In the genomic region with DNA sequence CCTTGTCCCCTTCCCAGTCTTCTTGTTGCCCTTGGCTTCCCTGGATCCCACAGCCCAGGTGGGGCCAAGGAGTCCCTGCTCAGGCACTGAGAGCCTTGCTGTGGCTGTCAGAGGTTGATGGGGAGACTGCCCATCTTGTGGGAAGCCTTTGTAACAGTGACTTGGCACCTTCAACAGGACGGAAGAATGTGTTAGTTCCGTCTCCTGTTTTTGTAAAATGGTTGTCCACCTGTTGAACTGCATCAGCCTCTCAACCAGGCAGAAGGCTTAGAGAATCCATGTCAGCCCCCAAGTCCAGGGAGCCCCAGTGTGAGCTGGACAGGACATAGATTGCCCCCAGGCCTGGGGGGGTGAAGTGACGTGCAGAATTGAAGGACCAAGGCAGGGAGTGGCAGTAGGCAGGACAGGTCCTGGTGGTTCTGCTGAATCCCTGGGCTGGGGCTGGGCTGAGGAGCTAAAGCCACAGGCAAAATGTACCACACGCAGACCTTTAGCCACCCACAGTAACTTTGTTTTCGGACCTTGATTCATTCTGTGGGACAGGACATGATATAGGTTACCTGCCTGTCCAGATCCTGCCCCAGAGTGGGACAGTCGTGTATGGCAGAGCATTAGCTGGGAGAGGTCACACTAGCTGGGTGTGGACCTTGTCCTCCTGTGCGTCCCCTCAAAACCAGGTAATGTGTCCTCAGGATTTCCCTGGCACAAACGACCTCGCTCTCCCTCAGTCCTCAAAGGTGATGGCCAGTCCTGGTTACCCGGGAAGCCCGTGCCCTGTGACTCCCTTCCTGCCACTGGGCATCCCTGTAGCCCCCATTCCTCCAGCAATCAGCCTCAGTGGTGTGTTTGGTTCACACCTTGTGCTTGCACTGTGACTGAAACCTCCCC, we compare ENCODE assay signal across 8 cellular contexts. TPM values are rescaled to one million over a fixed set of nuclear protein-coding genes. Genes with fewer than 3 reads are reported as not detected.
DNase-seq lines count a peak whose midpoint lies in the region; ATAC-seq and TF ChIP-seq lines count a peak whose summit lies in the region.

No MANE protein-coding gene starts in this region.

- H3F3A ChIP-seq in OCI-LY1 (ENCODE audit: insufficient read depth, low read length) = no peaks in the 10 kb centered on the region

- no peaks in the 10 kb centered on the region for H4K20me1 ChIP-seq in OCI-LY1 (ENCODE audit: insufficient read depth, low read length)

- peak overlapping the region; percentile 70 for H3K27ac ChIP-seq in OCI-LY1 (ENCODE audit: low read depth, low read length, poor library complexity, severe bottlenecking)

- no peaks in the 10 kb centered on the region for H3K27me3 ChIP-seq in OCI-LY1 (ENCODE audit: insufficient read depth, low read length)

- H3K4me3 Mint-ChIP-seq in CD14-positive monocyte (peak overlapping the region in 1 of 2 donors; percentile 26), chondrocyte (ENCODE audit: unreplicated experiment) (no peak overlapping the region)
- H3K4me3 Mint-ChIP-seq in natural killer cell treated with Interleukin-12 subunit alpha and Interleukin-12 subunit beta and Interleukin-15 and Interleukin-18, amount 100 ng/mL, for 72 hours = peak overlapping the region; percentile 92

- H3K4me3 ChIP-seq in OCI-LY1 (ENCODE audit: low read depth, low read length, poor library complexity, severe bottlenecking) = no peak overlapping the region

- peak overlapping the region; percentile 10; the same call in 1 of the 2 replicates for H3K4me2 ChIP-seq in OCI-LY1 (ENCODE audit: low read length)

- DNase-seq in CD14-positive monocyte (ENCODE audit: low spot score) (no peak), chondrocyte (ENCODE audit: low spot score) (peak; percentile 59), SK-N-DZ (ENCODE audit: low spot score) (no peak), T-helper 9 cell (no peak), GM03348 (ENCODE audit: low spot score) (no peak)
- DNase-seq in natural killer cell treated with Interleukin-12 subunit alpha and Interleukin-12 subunit beta and Interleukin-15 and Interleukin-18, amount 100 ng/mL, for 72 hours (ENCODE audit: low spot score) = no peak

- H3K9me3 Mint-ChIP-seq in CD14-positive monocyte = peaks cover 0 to 2% (median 0%) of the 10 kb centered on the region in 7 donors
- H3K9me3 Mint-ChIP-seq in chondrocyte (ENCODE audit: low read depth) = no peaks in the 10 kb centered on the region
- no peaks in the 10 kb centered on the region for H3K9me3 Mint-ChIP-seq in natural killer cell treated with Interleukin-12 subunit alpha and Interleukin-12 subunit beta and Interleukin-15 and Interleukin-18, amount 100 ng/mL, for 72 hours

- H3K36me3 Mint-ChIP-seq in CD14-positive monocyte (peaks cover 13 to 22% of the 10 kb centered on the region in 2 donors), chondrocyte (ENCODE audit: low read depth) (no peaks in the 10 kb centered on the region)
- H3K36me3 Mint-ChIP-seq in natural killer cell treated with Interleukin-12 subunit alpha and Interleukin-12 subunit beta and Interleukin-15 and Interleukin-18, amount 100 ng/mL, for 72 hours = no peaks in the 10 kb centered on the region

- peak overlapping the region; percentile 22; the same call in 1 of the 2 replicates for H3K9ac ChIP-seq in OCI-LY1 (ENCODE audit: low read length)

- H2AFZ ChIP-seq in OCI-LY1 (ENCODE audit: low read length) = no peak overlapping the region

- peaks cover 63% of the 10 kb centered on the region for H3K4me1 ChIP-seq in OCI-LY1 (ENCODE audit: insufficient read depth, low read length, severe bottlenecking)

- no peaks in the 10 kb centered on the region for H3K9me2 ChIP-seq in OCI-LY1 (ENCODE audit: low read depth, low read length)

- H3K4me1 Mint-ChIP-seq in CD14-positive monocyte (peaks cover 33% of the 10 kb centered on the region), chondrocyte (ENCODE audit: low read depth) (peaks cover 11% of the 10 kb centered on the region)
- H3K4me1 Mint-ChIP-seq in natural killer cell treated with Interleukin-12 subunit alpha and Interleukin-12 subunit beta and Interleukin-15 and Interleukin-18, amount 100 ng/mL, for 72 hours (ENCODE audit: low read depth in 2 of 2) = peaks cover 42 to 56% of the 10 kb centered on the region in 2 donors

- TF ChIP-seq CTCF in CD14-positive monocyte (IDR thresholded peaks at IDR 0.05) (no peak), OCI-LY1 (IDR thresholded peaks at IDR 0.05; ENCODE audit: low read length) (no peak), chondrocyte (IDR thresholded peaks at IDR 0.05) (no peak)

- peaks cover 87% of the 10 kb centered on the region for H3K79me2 ChIP-seq in OCI-LY1 (ENCODE audit: insufficient read depth, low read length)

- H3K27me3 Mint-ChIP-seq in CD14-positive monocyte (ENCODE audit: low read depth in 3 of 3) (peaks cover 0 to 5% (median 0%) of the 10 kb centered on the region in 3 donors), chondrocyte (ENCODE audit: low read depth) (no peaks in the 10 kb centered on the region)
- H3K27me3 Mint-ChIP-seq in natural killer cell treated with Interleukin-12 subunit alpha and Interleukin-12 subunit beta and Interleukin-15 and Interleukin-18, amount 100 ng/mL, for 72 hours = no peaks in the 10 kb centered on the region

- no peaks in the 10 kb centered on the region for H3K9me3 ChIP-seq in OCI-LY1 (ENCODE audit: low read length)

- ATAC-seq in natural killer cell treated with Interleukin-12 subunit alpha and Interleukin-12 subunit beta and Interleukin-15 and Interleukin-18, amount 100 ng/mL, for 72 hours = peak; percentile 63 to 65
- ATAC-seq in HG03432 (IDR thresholded peaks at IDR 0.05; ENCODE audit: unreplicated experiment) = no peak

- intact Hi-C loops in CD14-positive monocyte (cut with micrococcal nuclease) = no loop called here

- peaks cover 11% of the 10 kb centered on the region; the same call in 1 of the 2 replicates for H3K36me3 ChIP-seq in OCI-LY1 (ENCODE audit: insufficient read depth, low read length)

- H3K27ac Mint-ChIP-seq in CD14-positive monocyte = peak overlapping the region; percentile 45 to 90 (median 80)
- no peak overlapping the region for H3K27ac Mint-ChIP-seq in chondrocyte (ENCODE audit: unreplicated experiment)
- peak overlapping the region; percentile 93 to 96 for H3K27ac Mint-ChIP-seq in natural killer cell treated with Interleukin-12 subunit alpha and Interleukin-12 subunit beta and Interleukin-15 and Interleukin-18, amount 100 ng/mL, for 72 hours

RNA-seq across cellular contexts. Expression of gene GATAD2A, which starts 47.0 kb away (rescaled TPM):
- 1 to 10 TPM; 8.0 to 8.7 TPM for polyA plus RNA-seq in CD14-positive monocyte
- 68.9 to 83.7 TPM (median 82.6 TPM) in 3 replicates for total RNA-seq in chondrocyte
- total RNA-seq in natural killer cell treated with Interleukin-12 subunit alpha and Interleukin-12 subunit beta and Interleukin-15 and Interleukin-18, amount 100 ng/mL, for 72 hours = 100 to 1,000 TPM; 171 to 224 TPM
- polyA plus RNA-seq in SK-N-DZ (2014; cell fraction: cytosol; rRNA removed) = 33.1 and 45.6 TPM in 2 replicates
- 20.2 and 20.6 TPM in 2 replicates for polyA plus RNA-seq in SK-N-DZ (2014; cell fraction: nucleus; rRNA removed)
